Comparison of ENCODE assay signal across 8 cellular contexts in genomic region chr13:67416047-67416925, GRCh38.
DNase-seq lines count a peak whose midpoint lies in the region; ATAC-seq and TF ChIP-seq lines count a peak whose summit lies in the region.

No MANE protein-coding gene starts in this region.

- DNase-seq in AG09309 (ENCODE audit: low read depth) (no peak), esophagus muscularis mucosa (ENCODE audit: extremely low spot score) (no peak), stromal cell of bone marrow (ENCODE audit: low read depth) (peak; percentile 12), T-helper 2 cell (no peak)
- no peak for DNase-seq in activated naive CD4-positive, alpha-beta T cell treated with Interleukin-2 at 50 U/mL for 16 hours

- H3F3A ChIP-seq in Loucy (ENCODE audit: low read depth) = no peaks in the 10 kb centered on the region

- ATAC-seq in GM19468 (IDR thresholded peaks at IDR 0.05; ENCODE audit: extremely low read depth, unreplicated experiment) (peak; percentile 51), HG03139 (IDR thresholded peaks at IDR 0.05; ENCODE audit: unreplicated experiment) (no peak)

- H3K9ac ChIP-seq in Loucy (ENCODE audit: low read depth, low read length, poor library complexity, severe bottlenecking) = no peak overlapping the region

- intact Hi-C loops in esophagus muscularis mucosa (cut with DNase I) = no loop called here

- no peaks in the 10 kb centered on the region for H4K20me1 ChIP-seq in Loucy (ENCODE audit: insufficient read depth, low read length, poor library complexity, severe bottlenecking)

- H3K79me2 ChIP-seq in Loucy (ENCODE audit: insufficient read depth, low read length) = no peaks in the 10 kb centered on the region

- H3K36me3 ChIP-seq in Loucy (ENCODE audit: insufficient read depth, low read length) (no peaks in the 10 kb centered on the region), esophagus muscularis mucosa (no peaks in the 10 kb centered on the region)

- 78% methylated on average over 6 of the region's 9 CpGs for WGBS in esophagus muscularis mucosa

- H3K4me1 ChIP-seq in Loucy (ENCODE audit: insufficient read depth, low read length, poor library complexity, severe bottlenecking) = no peaks in the 10 kb centered on the region
- no peaks in the 10 kb centered on the region for H3K4me1 ChIP-seq in esophagus muscularis mucosa

- H3K9me3 ChIP-seq in Loucy (ENCODE audit: insufficient read depth, low read depth, low read length) (no peaks in the 10 kb centered on the region), esophagus muscularis mucosa (no peaks in the 10 kb centered on the region)

- H3K27me3 ChIP-seq in Loucy (ENCODE audit: insufficient read depth, low read length, poor library complexity, severe bottlenecking) (no peaks in the 10 kb centered on the region), esophagus muscularis mucosa (no peaks in the 10 kb centered on the region)

- no peak for TF ChIP-seq EP300 in esophagus muscularis mucosa (IDR thresholded peaks at IDR 0.05)

- H3K4me3 ChIP-seq in AG09309 (ENCODE audit: control insufficient read depth, low read depth, low read length) (no peak overlapping the region), Loucy (ENCODE audit: low read length, poor library complexity, severe bottlenecking) (no peak overlapping the region), esophagus muscularis mucosa (no peak overlapping the region)

- H2AFZ ChIP-seq in Loucy (ENCODE audit: low read length) = 0 out of 2 replicates have a peak overlapping the region, but pooled peaks have one; percentile 13

- no peak overlapping the region for H3K4me2 ChIP-seq in Loucy (ENCODE audit: low read depth, low read length, poor library complexity, severe bottlenecking)

- no peaks in the 10 kb centered on the region for H3K9me2 ChIP-seq in Loucy (replicated peaks; ENCODE audit: low read depth, low read length)

- TF ChIP-seq CTCF in AG09309 (IDR thresholded peaks at IDR 0.05; ENCODE audit: control insufficient read depth, insufficient read depth, low read depth, low read length, missing control alignments) (peak; percentile 38), Loucy (conservative IDR thresholded peaks at IDR 0.05; ENCODE audit: low read length) (peak; percentile 84), esophagus muscularis mucosa (IDR thresholded peaks at IDR 0.05) (peak in 2 of 3 experiments; percentile 16 to 32)

- H3K27ac ChIP-seq in esophagus muscularis mucosa (replicated peaks in 1 of 4) = no peak overlapping the region

- TF ChIP-seq POLR2A in esophagus muscularis mucosa (IDR thresholded peaks at IDR 0.05; ENCODE audit: low read depth) = no peak

Comparison
In these comparisons a context has a peak if more than half of its experiments do, and no peak if none do; other contexts are left out.
1. CTCF ChIP-seq: peak in every context shown above with its lines; median percentile 84 in Loucy; 38 in AG09309; 24 in esophagus muscularis mucosa.